In genomic region chr2:66899109-66899508, GRCh38 we compare ENCODE assay signal across 12 cellular contexts.
DNase-seq lines count a peak whose midpoint lies in the region; ATAC-seq and TF ChIP-seq lines count a peak whose summit lies in the region.
"Had no signal": no experiment of that assay in that cellular context is flagged by ENCODE, and none has a peak within 500 bp of the region (broad histone marks: within the 10 kb centered on the region; RNA-seq: fewer than 3 reads in every experiment).

No MANE protein-coding gene starts in this region.

- H3K9ac ChIP-seq in muscle layer of colon (ENCODE audit: low read length), result no peak overlapping the region
- H3K9ac ChIP-seq: BLaER1 treated with 17β-estradiol and CSF1 and Interleukin-3, amounts not matched to agents 10 nM and 100 nM had no signal

- peak overlapping the region; percentile 69 for H3K27ac ChIP-seq in muscle layer of colon (ENCODE audit: low read depth, low read length)
- H3K27ac ChIP-seq in foreskin keratinocyte, result no peak overlapping the region
- H3K27ac ChIP-seq: BLaER1 treated with 17β-estradiol and CSF1 and Interleukin-3, amounts not matched to agents 10 nM and 100 nM had no signal

- H3K9me3 ChIP-seq in muscle layer of colon (ENCODE audit: low read length), result no peaks in the 10 kb centered on the region
- H3K9me3 ChIP-seq: BLaER1 treated with 17β-estradiol and CSF1 and Interleukin-3, amounts not matched to agents 10 nM and 100 nM had no signal

- TF ChIP-seq CTCF in choroid plexus epithelial cell (conservative IDR thresholded peaks at IDR 0.05; ENCODE audit: low read depth, low read length), result no peak
- no peak for TF ChIP-seq CTCF in foreskin keratinocyte (conservative IDR thresholded peaks at IDR 0.05)

- H3K4me1 ChIP-seq in muscle layer of colon (ENCODE audit: insufficient read depth, low read length) (peaks cover 26% of the 10 kb centered on the region), foreskin keratinocyte (no peaks in the 10 kb centered on the region)
- H3K4me1 ChIP-seq: BLaER1 treated with 17β-estradiol and CSF1 and Interleukin-3, amounts not matched to agents 10 nM and 100 nM had no signal

- H3K27me3 ChIP-seq in muscle layer of colon (ENCODE audit: control insufficient read depth in 1 of 2, insufficient read depth in 2 of 2, low read length in 2 of 2) (no peaks in the 10 kb centered on the region), foreskin keratinocyte (no peaks in the 10 kb centered on the region)
- H3K27me3 ChIP-seq: BLaER1 treated with 17β-estradiol and CSF1 and Interleukin-3, amounts not matched to agents 10 nM and 100 nM had no signal

- CTCF ChIA-PET in HEK293T (lab: Yijun Ruan, JAX), result no interaction called here

- H3K36me3 ChIP-seq in muscle layer of colon (ENCODE audit: insufficient read depth, low read length), result no peaks in the 10 kb centered on the region
- H3K36me3 ChIP-seq: BLaER1 treated with 17β-estradiol and CSF1 and Interleukin-3, amounts not matched to agents 10 nM and 100 nM had no signal

- ATAC-seq in GM18867 (IDR thresholded peaks at IDR 0.05; ENCODE audit: unreplicated experiment), result no peak
- no peak for ATAC-seq in foreskin keratinocyte
- ATAC-seq in esophagus mucosa, result no peak
- ATAC-seq: CD8-positive, alpha-beta T cell; GM23338 had no signal

- no peak overlapping the region for H3K4me3 ChIP-seq in choroid plexus epithelial cell (ENCODE audit: low read depth, low read length)
- no peak overlapping the region for H3K4me3 ChIP-seq in muscle layer of colon (ENCODE audit: low read depth in 1 of 2, low read length in 2 of 2)
- H3K4me3 ChIP-seq: BLaER1 treated with 17β-estradiol and CSF1 and Interleukin-3, amounts not matched to agents 10 nM and 100 nM; GM23338 had no signal

- DNase-seq in HEK293T (ENCODE audit: extremely low spot score) (no peak), M059J (ENCODE audit: low read depth) (peak; percentile 25), choroid plexus epithelial cell (ENCODE audit: low read depth) (peak; percentile 12), foreskin keratinocyte (no peak)
- DNase-seq in stimulated activated CD4-positive, alpha-beta T cell treated with anti-CD3 and anti-CD28 coated beads, Interleukin-2, amount 100 ng/mL, for 24 hours, result no peak
- DNase-seq: Calu3; CD8-positive, alpha-beta T cell had no signal

- POLR2A ChIA-PET in HEK293T (lab: Yijun Ruan, JAX), result no interaction called here

TF ChIP-seq in HEK293T, 16 proteins besides CTCF, POLR2A, EP300 and RAD21:
- TF ChIP-seq ELF4 (IDR thresholded peaks at IDR 0.05), result no peak
- TF ChIP-seq PKNOX1 (IDR thresholded peaks at IDR 0.05), result peak; percentile 92
TF ChIP-seq in HEK293T: peak in this region for 1.

Comparison
In these comparisons a context has a peak if more than half of its experiments do, and no peak if none do; other contexts are left out.
1. DNase-seq: peak in M059J (single experiment) and choroid plexus epithelial cell (single experiment); none in HEK293T (single experiment), foreskin keratinocyte (0 of 2) and stimulated activated CD4-positive, alpha-beta T cell treated with anti-CD3 and anti-CD28 coated beads, Interleukin-2, amount 100 ng/mL, for 24 hours (0 of 2).